Comparison of ENCODE assay signal across 13 cellular contexts in genomic region chr6:72654101-72654618, GRCh38. TPM values are rescaled to one million over a fixed set of nuclear protein-coding genes. Genes with fewer than 3 reads are reported as not detected.
DNase-seq lines count a peak whose midpoint lies in the region; ATAC-seq, FAIRE-seq and TF ChIP-seq lines count a peak whose summit lies in the region.
"Had no signal": no experiment of that assay in that cellular context is flagged by ENCODE, and none has a peak within 500 bp of the region (broad histone marks: within the 10 kb centered on the region; RNA-seq: fewer than 3 reads in every experiment).

No MANE protein-coding gene starts in this region.

- peaks cover 30% of the 10 kb centered on the region for H3K79me2 ChIP-seq in GM12878 (ENCODE audit: control insufficient read depth, insufficient read depth, low read length)

- intact Hi-C loops in GM12878 (cut with micrococcal nuclease; ENCODE audit: unreplicated experiment), result no loop called here
- intact Hi-C loops in CD8-positive, alpha-beta T cell (cut with DNase I, micrococcal nuclease), result no loop called here
- intact Hi-C loops in posterior cingulate gyrus (cut with DNase I), result no loop called here

- CTCF ChIA-PET in GM12878 (lab: Yijun Ruan, JAX), result no interaction called here
- CTCF ChIA-PET in CD8-positive, alpha-beta T cell (lab: Charles Lee), result no interaction called here

- SMC1A ChIA-PET in GM12878 (lab: Charles Lee; ENCODE audit: uncharacterized antibody, unreplicated experiment), result interaction anchor here (0.9 to 3.2 kb wide), 6 partner anchors 13 to 45 kb away, joined by 3 to 19 read pairs (median 6); no protein-coding TSS in a partner anchor

- 84% methylated on average over 2 of the region's 2 CpGs for WGBS in GM12878 (ENCODE audit: insufficient coverage, insufficient replicate concordance, low lambda C conversion rate, missing lambda C conversion rate)

- H3K4me1 ChIP-seq in GM12878 (ENCODE audit: control insufficient read depth, insufficient read depth, low read length), result peaks cover 25% of the 10 kb centered on the region
- H3K4me1 ChIP-seq in CD8-positive, alpha-beta T cell (ENCODE audit: insufficient read depth, low read length), result no peaks in the 10 kb centered on the region

- H3K27ac ChIP-seq in GM12878 (ENCODE audit: control insufficient read depth, insufficient read depth), result peak overlapping the region; percentile 20; the same call in 1 of the 2 replicates
- H3K27ac ChIP-seq in CD8-positive, alpha-beta T cell (ENCODE audit: low read depth, low read length), result no peak overlapping the region

- H3K36me3 Mint-ChIP-seq in activated T-cell treated with anti-CD3 and anti-CD28 coated beads, Interleukin-2, amount 50 U/mL, for 72 hours (ENCODE audit: insufficient read depth in 2 of 2), result no peaks in the 10 kb centered on the region
- no peaks in the 10 kb centered on the region for H3K36me3 Mint-ChIP-seq in activated T-cell treated with anti-CD3 and anti-CD28 coated beads, Interleukin-2, amount 50 U/mL, for 24 hours (ENCODE audit: low read depth)
- H3K36me3 Mint-ChIP-seq in CD8-positive, alpha-beta T cell, result no peaks in the 10 kb centered on the region

- no peak for TF ChIP-seq POLR2A in GM12878 (IDR thresholded peaks at IDR 0.05; ENCODE audit: low read depth, low read length)

- no peaks in the 10 kb centered on the region for H3K9me3 Mint-ChIP-seq in activated T-cell treated with anti-CD3 and anti-CD28 coated beads, Interleukin-2, amount 50 U/mL, for 72 hours
- no peaks in the 10 kb centered on the region for H3K9me3 Mint-ChIP-seq in activated T-cell treated with anti-CD3 and anti-CD28 coated beads, Interleukin-2, amount 50 U/mL, for 24 hours
- no peaks in the 10 kb centered on the region for H3K9me3 Mint-ChIP-seq in CD8-positive, alpha-beta T cell

- peak overlapping the region; percentile 34 for H3K4me2 ChIP-seq in GM12878 (ENCODE audit: control insufficient read depth, insufficient read depth)

- no TSS peak for BruUV-seq in GM12878 (replicated peaks; lab: Mats Ljungman, UMichigan)

- H3K27ac Mint-ChIP-seq in activated T-cell treated with anti-CD3 and anti-CD28 coated beads, Interleukin-2, amount 50 U/mL, for 72 hours, result peak overlapping the region; percentile 3
- no peak overlapping the region for H3K27ac Mint-ChIP-seq in activated T-cell treated with anti-CD3 and anti-CD28 coated beads, Interleukin-2, amount 50 U/mL, for 24 hours
- H3K27ac Mint-ChIP-seq in CD8-positive, alpha-beta T cell, result no peak overlapping the region
- H3K27ac Mint-ChIP-seq: activated CD8-positive, alpha-beta T cell treated with anti-CD3 and anti-CD28 coated beads, Interleukin-2, amount 10 ng/mL, durations not matched to agents 7 days and 5 days had no signal

- TF ChIP-seq CTCF in GM12878 (IDR thresholded peaks at IDR 0.05 in 2 of 3, conservative IDR thresholded peaks at IDR 0.05 in 1 of 3; ENCODE audit: control insufficient read depth in 2 of 3, extremely low read depth in 1 of 3, insufficient read depth in 1 of 3, low read depth in 3 of 3, low read length in 3 of 3), result no peak
- TF ChIP-seq CTCF in CD8-positive, alpha-beta T cell (IDR thresholded peaks at IDR 0.05), result no peak

- TF ChIP-seq EP300 in GM12878 (IDR thresholded peaks at IDR 0.05; ENCODE audit: borderline replicate concordance in 1 of 2, control insufficient read depth in 1 of 2, low read depth in 2 of 2, low read length in 2 of 2), result no peak

- H3K36me3 ChIP-seq in GM12878 (ENCODE audit: control insufficient read depth in 2 of 2, insufficient read depth in 2 of 2, low read length in 1 of 2), result no peaks in the 10 kb centered on the region
- no peaks in the 10 kb centered on the region for H3K36me3 ChIP-seq in CD8-positive, alpha-beta T cell (ENCODE audit: insufficient read depth, low read length)

- no peaks in the 10 kb centered on the region for H3K9me3 ChIP-seq in GM12878 (replicated peaks; ENCODE audit: control insufficient read depth, insufficient read depth, low read length)
- no peaks in the 10 kb centered on the region for H3K9me3 ChIP-seq in CD8-positive, alpha-beta T cell (ENCODE audit: low read length)

- H3K9ac ChIP-seq in GM12878 (ENCODE audit: control insufficient read depth, insufficient read depth, low read length), result no peak overlapping the region

- no peak overlapping the region for H2AFZ ChIP-seq in GM12878 (ENCODE audit: control insufficient read depth, low read depth, low read length)

- DNase-seq in activated T-cell treated with anti-CD3 and anti-CD28 coated beads, Interleukin-2, amount 50 U/mL, for 72 hours, result no peak
- DNase-seq in activated T-cell treated with anti-CD3 and anti-CD28 coated beads, Interleukin-2, amount 50 U/mL, for 24 hours, result no peak
- DNase-seq in GM12878 (ENCODE audit: low read depth, low spot score) (no peak), posterior cingulate gyrus (no peak)
- no peak for DNase-seq in activated CD4-positive, alpha-beta T cell treated with anti-CD3 and anti-CD28 coated beads, Interleukin-2, amount 50 U/mL, for 1 hour
- DNase-seq in CD8-positive, alpha-beta T cell, result no peak
- DNase-seq: 8988T; activated CD8-positive, alpha-beta T cell treated with anti-CD3 and anti-CD28 coated beads, Interleukin-2, amount 10 ng/mL, durations not matched to agents 7 days and 5 days; amniotic stem cell; DMS79 treated with DMSO at 0.1 percent for 48 hours; HCEC 1CT had no signal

- RAD21 ChIA-PET in GM12878 (lab: Charles Lee; ENCODE audit: unreplicated experiment), result interaction anchor here (0.7 to 2.7 kb wide), 3 partner anchors 28 to 37 kb away, joined by 3 to 21 read pairs (median 10); no protein-coding TSS in a partner anchor

- FAIRE-seq in GM12878 (lab: Jason Lieb, UNC), result peak; percentile 71

- H3K4me3 Mint-ChIP-seq in activated T-cell treated with anti-CD3 and anti-CD28 coated beads, Interleukin-2, amount 50 U/mL, for 72 hours, result no peak overlapping the region
- H3K4me3 Mint-ChIP-seq in activated T-cell treated with anti-CD3 and anti-CD28 coated beads, Interleukin-2, amount 50 U/mL, for 24 hours, result no peak overlapping the region
- no peak overlapping the region for H3K4me3 Mint-ChIP-seq in CD8-positive, alpha-beta T cell
- H3K4me3 Mint-ChIP-seq: activated CD8-positive, alpha-beta T cell treated with anti-CD3 and anti-CD28 coated beads, Interleukin-2, amount 10 ng/mL, durations not matched to agents 7 days and 5 days had no signal

- POLR2A ChIA-PET in GM12878 (lab: Charles Lee), result no interaction called here
- POLR2A ChIA-PET in CD8-positive, alpha-beta T cell (lab: Charles Lee), result no interaction called here

- in situ Hi-C loops in GM12878 (cut with MboI), result no loop called here

- peak overlapping the region; percentile 25; the same call in 1 of the 2 replicates for H3K4me3 ChIP-seq in GM12878
- no peak overlapping the region for H3K4me3 ChIP-seq in CD8-positive, alpha-beta T cell (ENCODE audit: low read depth, low read length)

- no peaks in the 10 kb centered on the region for H3K27me3 ChIP-seq in GM12878 (replicated peaks in 1 of 2; ENCODE audit: control insufficient read depth in 2 of 2, insufficient read depth in 2 of 2, low read length in 1 of 2)
- H3K27me3 ChIP-seq in CD8-positive, alpha-beta T cell (ENCODE audit: insufficient read depth, low read length), result no peaks in the 10 kb centered on the region

- TF ChIP-seq RAD21 in GM12878 (IDR thresholded peaks at IDR 0.05; ENCODE audit: insufficient read depth, low read depth, low read length), result no peak

- H4K20me1 ChIP-seq in GM12878 (ENCODE audit: control insufficient read depth, insufficient read depth), result no peaks in the 10 kb centered on the region

- H3K27me3 Mint-ChIP-seq in activated T-cell treated with anti-CD3 and anti-CD28 coated beads, Interleukin-2, amount 50 U/mL, for 72 hours (ENCODE audit: low read depth), result no peaks in the 10 kb centered on the region
- no peaks in the 10 kb centered on the region for H3K27me3 Mint-ChIP-seq in activated T-cell treated with anti-CD3 and anti-CD28 coated beads, Interleukin-2, amount 50 U/mL, for 24 hours
- no peaks in the 10 kb centered on the region for H3K27me3 Mint-ChIP-seq in CD8-positive, alpha-beta T cell (ENCODE audit: low read depth)

- no peak for ATAC-seq in activated T-cell treated with anti-CD3 and anti-CD28 coated beads, Interleukin-2, amount 50 U/mL, for 72 hours (replicated peaks in 1 of 2)
- ATAC-seq in GM21619 (IDR thresholded peaks at IDR 0.05; ENCODE audit: unreplicated experiment), result peak; percentile 58
- ATAC-seq in HG03135 (IDR thresholded peaks at IDR 0.05; ENCODE audit: unreplicated experiment), result peak; percentile 50
- peak; percentile 85 for ATAC-seq in GM12878
- ATAC-seq in CD8-positive, alpha-beta T cell, result no peak
- ATAC-seq: activated CD8-positive, alpha-beta T cell treated with anti-CD3 and anti-CD28 coated beads, Interleukin-2, amount 10 ng/mL, durations not matched to agents 7 days and 5 days had no signal

- H3K4me1 Mint-ChIP-seq in activated T-cell treated with anti-CD3 and anti-CD28 coated beads, Interleukin-2, amount 50 U/mL, for 72 hours (ENCODE audit: low read depth), result peaks cover 30% of the 10 kb centered on the region
- H3K4me1 Mint-ChIP-seq in activated T-cell treated with anti-CD3 and anti-CD28 coated beads, Interleukin-2, amount 50 U/mL, for 24 hours (ENCODE audit: low read depth), result peaks cover 30% of the 10 kb centered on the region
- peaks cover 3% of the 10 kb centered on the region for H3K4me1 Mint-ChIP-seq in CD8-positive, alpha-beta T cell (ENCODE audit: low read depth)

TF ChIP-seq in GM12878, 131 proteins besides CTCF, POLR2A, EP300 and RAD21 (continues in another document):
- TF ChIP-seq NFIC (IDR thresholded peaks at IDR 0.05; ENCODE audit: low read depth, low read length), result peak; percentile 76
- no peak for TF ChIP-seq ZNF274 (IDR thresholded peaks at IDR 0.05; ENCODE audit: insufficient read depth, insufficient read length)
- no peak for TF ChIP-seq FOXK2 (IDR thresholded peaks at IDR 0.05)

RNA-seq across cellular contexts. Expression of gene KCNQ5, which starts 32.3 kb away (rescaled TPM):
- total RNA-seq in activated T-cell treated with anti-CD3 and anti-CD28 coated beads, Interleukin-2, amount 50 U/mL, for 72 hours, result 1 to 10 TPM; 6.1 to 9.8 TPM
- total RNA-seq in GM12878 (2013; cell fraction: nucleolus; rRNA removed), result 182 and 288 TPM in 2 replicates
- 1.9 and 2.9 TPM in 2 replicates for total RNA-seq in GM12878 (2014; rRNA removed)
- total RNA-seq in GM12878 (2014; rRNA removed; fragmentation: Illumina TruSeq; extraction: Trizol), result 3.2 and 3.3 TPM in 2 replicates
- total RNA-seq in GM12878 (2021), result 4.1 and 5.0 TPM in 2 replicates
- polyA plus RNA-seq in GM12878 (2011; ENCODE audit: low read depth), result 2.4 TPM
- 16.2 TPM in 2 replicates for polyA plus RNA-seq in GM12878 (2011; rRNA removed)
- polyA plus RNA-seq in GM12878 (2011; cell fraction: cytosol; rRNA removed), result 12.9 and 13.7 TPM in 2 replicates
- polyA plus RNA-seq in GM12878 (2011; cell fraction: nucleus; rRNA removed), result 18.0 and 20.3 TPM in 2 replicates
- polyA plus RNA-seq in GM12878 (2012), result 4.0 and 6.9 TPM in 2 replicates
- polyA plus RNA-seq in GM12878 (2014; fragmentation: Illumina TruSeq; extraction: Trizol), result 3.1 and 3.7 TPM in 2 replicates
- 1 to 10 TPM in 1 of 2 experiments, under 1 TPM in 1; 0.60 to 1.0 TPM for polyA plus RNA-seq in GM12878 (2014; fragmentation: Nextera tagmentation; extraction: Ambion mirVana)
- 2.6 and 2.7 TPM in 2 replicates for polyA plus RNA-seq in GM12878 (2014; rRNA removed)
- polyA plus RNA-seq in GM12878 (2016; fragmentation: Nextera tagmentation; extraction: Ambion mirVana), result 1 to 10 TPM; 3.8 to 3.9 TPM
- 43.2 and 62.1 TPM in 2 replicates for polyA minus RNA-seq in GM12878 (2011; rRNA and poly(A)+ RNA removed)
- 7.8 and 14.7 TPM in 2 replicates for polyA minus RNA-seq in GM12878 (2011; cell fraction: cytosol; rRNA and poly(A)+ RNA removed)
- polyA minus RNA-seq in GM12878 (2011; cell fraction: nucleus; rRNA and poly(A)+ RNA removed), result 72.7 and 118 TPM in 2 replicates
- 1 to 10 TPM; 3.5 to 3.8 TPM for total RNA-seq in CD8-positive, alpha-beta T cell

Comparison
In these comparisons a context has a peak if more than half of its experiments do, and no peak if none do; other contexts are left out.
1. ATAC-seq: peak in GM21619 (single experiment), HG03135 (single experiment) and GM12878 (single experiment); none in activated T-cell treated with anti-CD3 and anti-CD28 coated beads, Interleukin-2, amount 50 U/mL, for 72 hours (0 of 2) and CD8-positive, alpha-beta T cell (single experiment).